16 cellular contexts compared by ENCODE assay signal in the genomic region with DNA sequence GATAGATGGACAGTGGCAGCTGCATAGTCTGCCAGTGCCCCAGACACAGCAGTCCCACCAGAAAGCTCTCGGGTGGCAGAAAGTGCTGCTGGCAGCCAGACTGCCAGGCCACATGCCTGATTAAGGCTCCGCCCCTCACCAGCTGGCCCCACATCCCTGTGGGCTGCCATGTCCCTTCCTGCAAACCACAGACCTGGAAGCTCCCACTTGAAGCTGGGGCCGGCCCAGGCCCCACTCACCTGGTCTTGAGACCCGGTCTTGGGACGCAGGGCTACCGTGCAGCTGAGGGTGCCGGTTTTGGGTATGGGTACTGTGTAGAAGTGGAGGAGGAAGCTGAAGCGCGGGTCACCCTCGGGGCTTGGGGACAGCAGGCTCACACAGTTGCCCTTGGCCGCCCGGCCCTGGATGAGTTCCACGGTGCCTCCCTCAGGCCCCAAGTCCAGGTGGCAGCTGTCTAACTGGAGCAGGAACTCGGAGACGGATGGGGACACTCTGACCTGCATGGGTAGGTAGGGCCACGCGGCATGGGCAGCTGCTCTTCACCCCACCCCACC. TPM values are rescaled to one million over a fixed set of nuclear protein-coding genes. Genes with fewer than 3 reads are reported as not detected.
A peak's percentile ranks its signal among the peaks of the same experiment; 100 is the strongest.
DNase-seq lines count a peak whose midpoint lies in the region; ATAC-seq and TF ChIP-seq lines count a peak whose summit lies in the region.
"Had no signal": no experiment of that assay in that cellular context is flagged by ENCODE, and none has a peak within 500 bp of the region (broad histone marks: within the 10 kb centered on the region; RNA-seq: fewer than 3 reads in every experiment).

No MANE protein-coding gene starts in this region.

- no peak; a peak in 1 of 4 replicates for TF ChIP-seq EP300 in SK-N-SH (IDR thresholded peaks at IDR 0.05; ENCODE audit: borderline replicate concordance in 1 of 2, low read depth in 1 of 2, low read length in 1 of 2)

- POLR2A ChIA-PET in MCF 10A (lab: Yijun Ruan, JAX) (interaction anchor here (0.5 to 1.8 kb wide), 5 partner anchors 14 to 64 kb away, joined by 3 to 7 read pairs (median 3); no protein-coding TSS in a partner anchor), SK-N-SH (lab: Yijun Ruan, JAX) (interaction anchor here (0.9 to 1.4 kb wide), 4 partner anchors 22 to 52 kb away, joined by 3 to 5 read pairs (median 4); partner anchors contain the start of genes CDK9 and ENG)

- H3K4me1 Mint-ChIP-seq in MCF 10A (ENCODE audit: insufficient read depth, unreplicated experiment): no peaks in the 10 kb centered on the region

- ATAC-seq in heart left ventricle (peak in 3 of 4 donors; percentile 1 to 8 (median 1)), lower lobe of right lung (no peak)

- no peaks in the 10 kb centered on the region for H3K4me1 ChIP-seq in mammary epithelial cell (ENCODE audit: insufficient read depth, low read length)
- peaks cover 0 to 39% of the 10 kb centered on the region in 2 experiments; a peak in 1 of 4 replicates for H3K4me1 ChIP-seq in SK-N-SH (ENCODE audit: control insufficient read depth in 1 of 2, insufficient read depth in 2 of 2, low read depth in 1 of 2, low read length in 1 of 2)
- H3K4me1 ChIP-seq in heart left ventricle: peaks cover 0 to 30% (median 5%) of the 10 kb centered on the region in 12 donors
- peaks cover 14 to 27% (median 23%) of the 10 kb centered on the region in 3 donors for H3K4me1 ChIP-seq in skeletal muscle tissue (ENCODE audit: control insufficient read depth in 3 of 3, insufficient read depth in 3 of 3, low read length in 3 of 3)
- H3K4me1 ChIP-seq in lower lobe of right lung: no peaks in the 10 kb centered on the region
- H3K4me1 ChIP-seq: transverse colon had no signal

- in situ Hi-C loops in mammary epithelial cell (cut with MboI; ENCODE audit: low sequenced_read_pairs in 2 of 2): no loop called here

- H3K9me3 ChIP-seq in mammary epithelial cell (replicated peaks; ENCODE audit: insufficient read depth, low read length): no peaks in the 10 kb centered on the region
- H3K9me3 ChIP-seq in SK-N-SH: no peaks in the 10 kb centered on the region
- H3K9me3 ChIP-seq in heart left ventricle: no peaks in the 10 kb centered on the region
- H3K9me3 ChIP-seq in skeletal muscle tissue (ENCODE audit: control insufficient read depth in 3 of 3, low read length in 3 of 3): no peaks in the 10 kb centered on the region
- H3K9me3 ChIP-seq in lower lobe of right lung: no peaks in the 10 kb centered on the region
- H3K9me3 ChIP-seq: transverse colon had no signal

- H3K9me3 Mint-ChIP-seq in MCF 10A (ENCODE audit: unreplicated experiment): no peaks in the 10 kb centered on the region
- H3K9me3 Mint-ChIP-seq: activated T-cell treated with anti-CD3 and anti-CD28 coated beads, Interleukin-2, amount 50 U/mL, for 72 hours had no signal

- no peaks in the 10 kb centered on the region for H3K27me3 Mint-ChIP-seq in MCF 10A (ENCODE audit: insufficient read depth, unreplicated experiment)

- H3K9ac ChIP-seq in mammary epithelial cell (ENCODE audit: insufficient read depth, low read length) (no peak overlapping the region), SK-N-SH (no peak overlapping the region), skeletal muscle tissue (ENCODE audit: low read depth in 1 of 3, low read length in 3 of 3) (peak overlapping the region in 1 of 3 donors; percentile 60)

- no peak overlapping the region for H2AFZ ChIP-seq in mammary epithelial cell (ENCODE audit: low read depth, low read length)
- H2AFZ ChIP-seq in SK-N-SH (ENCODE audit: low read depth): no peak overlapping the region

- H3K4me3 ChIP-seq in mammary epithelial cell (replicated peaks in 1 of 3; ENCODE audit: insufficient read depth in 1 of 3, low read depth in 2 of 3, low read length in 3 of 3): no peak overlapping the region
- no peak overlapping the region for H3K4me3 ChIP-seq in SK-N-SH (ENCODE audit: low read depth in 2 of 2, low read length in 1 of 2)
- H3K4me3 ChIP-seq in heart left ventricle: no peak overlapping the region
- peak overlapping the region in 1 of 3 donors; percentile 56 for H3K4me3 ChIP-seq in skeletal muscle tissue (ENCODE audit: low read length in 3 of 3)
- H3K4me3 ChIP-seq in lower lobe of right lung: no peak overlapping the region
- H3K4me3 ChIP-seq: transverse colon had no signal

- H3K36me3 ChIP-seq in mammary epithelial cell (ENCODE audit: insufficient read depth, low read length) (peaks cover 14% of the 10 kb centered on the region), SK-N-SH (replicated peaks in 1 of 2; ENCODE audit: control insufficient read depth in 1 of 2, insufficient read depth in 2 of 2, low read length in 1 of 2) (peaks cover 4 to 18% of the 10 kb centered on the region in 2 experiments), heart left ventricle (peaks cover 0 to 100% (median 94%) of the 10 kb centered on the region in 9 donors), skeletal muscle tissue (ENCODE audit: control insufficient read depth in 3 of 3, insufficient read depth in 3 of 3, low read length in 3 of 3) (peaks cover 40 to 61% (median 61%) of the 10 kb centered on the region in 3 donors), lower lobe of right lung (peaks cover 95% of the 10 kb centered on the region)

- H3K9me2 ChIP-seq in SK-N-SH: no peaks in the 10 kb centered on the region

- H3F3A ChIP-seq in SK-N-SH (replicated peaks; ENCODE audit: insufficient read depth): peaks cover 21% of the 10 kb centered on the region

- H3K36me3 Mint-ChIP-seq in MCF 10A (ENCODE audit: insufficient read depth, unreplicated experiment): peaks cover 58% of the 10 kb centered on the region

- H3K27ac ChIP-seq in mammary epithelial cell (ENCODE audit: insufficient read depth, low read depth, low read length) (no peak overlapping the region), SK-N-SH (ENCODE audit: low read depth in 2 of 2, low read length in 1 of 2) (peak overlapping the region in 1 of 2 experiments; percentile 87; a peak in 2 of 4 replicates), heart left ventricle (peak overlapping the region in 6 of 12 donors; percentile 3 to 44 (median 37)), skeletal muscle tissue (ENCODE audit: low read depth, low read length) (peak overlapping the region; percentile 64), lower lobe of right lung (no peak overlapping the region)
- H3K27ac ChIP-seq: transverse colon had no signal

- H3K27ac Mint-ChIP-seq in MCF 10A (ENCODE audit: low read depth, unreplicated experiment): peak overlapping the region; percentile 65
- H3K27ac Mint-ChIP-seq: activated T-cell treated with anti-CD3 and anti-CD28 coated beads, Interleukin-2, amount 50 U/mL, for 72 hours had no signal

- no peak for TF ChIP-seq RAD21 in SK-N-SH (IDR thresholded peaks at IDR 0.05; ENCODE audit: low read length)

- no peaks in the 10 kb centered on the region for H4K20me1 ChIP-seq in mammary epithelial cell (ENCODE audit: insufficient read depth, low read length)
- no peaks in the 10 kb centered on the region for H4K20me1 ChIP-seq in SK-N-SH (ENCODE audit: insufficient read depth)

- TF ChIP-seq CTCF in MCF 10A (IDR thresholded peaks at IDR 0.05; ENCODE audit: unreplicated experiment) (no peak), mammary epithelial cell (conservative IDR thresholded peaks at IDR 0.05 in 1 of 2, IDR thresholded peaks at IDR 0.05 in 1 of 2; ENCODE audit: extremely low read depth in 1 of 2, insufficient read depth in 1 of 2, low read depth in 1 of 2, low read length in 2 of 2) (no peak), SK-N-SH (IDR thresholded peaks at IDR 0.05) (no peak), heart left ventricle (IDR thresholded peaks at IDR 0.05) (no peak), lower lobe of right lung (IDR thresholded peaks at IDR 0.05) (no peak)

- H3K27me3 ChIP-seq in mammary epithelial cell (ENCODE audit: insufficient read depth, low read length) (no peaks in the 10 kb centered on the region), SK-N-SH (ENCODE audit: insufficient read depth) (no peaks in the 10 kb centered on the region), heart left ventricle (no peaks in the 10 kb centered on the region), skeletal muscle tissue (ENCODE audit: control insufficient read depth in 3 of 3, insufficient read depth in 3 of 3, low read length in 3 of 3) (no peaks in the 10 kb centered on the region), lower lobe of right lung (ENCODE audit: low read depth) (no peaks in the 10 kb centered on the region)
- H3K27me3 ChIP-seq: transverse colon had no signal

- intact Hi-C loops in MCF 10A (cut with micrococcal nuclease): no loop called here
- intact Hi-C loops in mammary epithelial cell (cut with micrococcal nuclease): no loop called here
- intact Hi-C loops in heart left ventricle (cut with DNase I): no loop called here
- intact Hi-C loops in lower lobe of right lung (cut with DNase I): no loop called here

- WGBS in mammary epithelial cell (ENCODE audit: low coverage, missing lambda C conversion rate): 88% methylated on average over 7 of the region's 17 CpGs
- WGBS in SK-N-SH (ENCODE audit: low lambda C conversion rate): 78% methylated on average over 8 of the region's 17 CpGs
- 77 to 87% (median 82%) methylated on average over 7 to 17 of the region's 17 CpGs for WGBS in heart left ventricle, 4 donors

- H3K4me3 Mint-ChIP-seq in MCF 10A (ENCODE audit: unreplicated experiment): no peak overlapping the region
- H3K4me3 Mint-ChIP-seq: activated T-cell treated with anti-CD3 and anti-CD28 coated beads, Interleukin-2, amount 50 U/mL, for 72 hours had no signal

- no peak overlapping the region for H3K4me2 ChIP-seq in mammary epithelial cell (ENCODE audit: insufficient read depth, low read depth, low read length)
- H3K4me2 ChIP-seq in SK-N-SH: no peak overlapping the region

- DNase-seq in MCF 10A (ENCODE audit: unreplicated experiment) (no peak), mammary epithelial cell (no peak), SK-N-SH (peak; percentile 85), heart left ventricle (no peak), iPS-NIHi7 (ENCODE audit: extremely low spot score) (no peak), lower lobe of right lung (no peak), amniotic stem cell (lab: John Stamatoyannopoulos, UW) (no peak)
- DNase-seq: activated T-cell treated with anti-CD3 and anti-CD28 coated beads, Interleukin-2, amount 50 U/mL, for 72 hours; DMS53; effector CD4-positive, alpha-beta T cell; midbrain; OCI-M1; stimulated activated CD4-positive, alpha-beta T cell treated with anti-CD3 and anti-CD28 coated beads, Interleukin-1b, Interleukin-23, amount 100 ng/mL, for 48 hours; transverse colon had no signal

- no peak for TF ChIP-seq POLR2A in heart left ventricle (IDR thresholded peaks at IDR 0.05)

- CTCF ChIA-PET in MCF 10A (lab: Yijun Ruan, JAX) (interaction anchor here (0.5 to 1.1 kb wide), 4 partner anchors 8 to 319 kb away, joined by 3 to 4 read pairs (median 3); no protein-coding TSS in a partner anchor), mammary epithelial cell (lab: Charles Lee; ENCODE audit: low non-redundant PET) (no interaction called here), SK-N-SH (lab: Yijun Ruan, JAX) (interaction anchor here (1.0 to 3.4 kb wide), 4 partner anchors 9 to 52 kb away, joined by 3 to 17 read pairs (median 4); partner anchors contain the start of gene CDK9)

- H3K79me2 ChIP-seq in mammary epithelial cell (ENCODE audit: insufficient read depth, low read length) (no peaks in the 10 kb centered on the region), SK-N-SH (ENCODE audit: insufficient read depth) (0 out of 2 replicates have a peak, but pooled peaks cover 3% of the 10 kb centered on the region)

- dilution Hi-C loops in mammary epithelial cell (cut with HindIII; ENCODE audit: low sequenced_read_pairs): loop anchor here (5.0 kb wide), 1 partner anchor 56 kb away; no protein-coding TSS in a partner anchor

- BruUV-seq in MCF 10A (replicated peaks; lab: Mats Ljungman, UMichigan) (no TSS peak), mammary epithelial cell (replicated peaks; lab: Mats Ljungman, UMichigan) (no TSS peak)

RNA-seq across cellular contexts. Expression of gene FPGS, which starts 15.3 kb away (rescaled TPM):
- 130 and 131 TPM in 2 replicates for total RNA-seq in MCF 10A (2022)
- total RNA-seq in mammary epithelial cell: 10 to 100 TPM; 59.5 to 85.8 TPM
- 56.0 TPM for polyA plus RNA-seq in mammary epithelial cell
- 43.0 TPM for polyA minus RNA-seq in mammary epithelial cell
- polyA plus RNA-seq in SK-N-SH (2012; rRNA removed): 82.3 and 82.7 TPM in 2 replicates
- polyA plus RNA-seq in SK-N-SH (2012; cell fraction: cytosol; rRNA removed): 32.6 and 51.9 TPM in 2 replicates
- 183 and 238 TPM in 2 replicates for polyA plus RNA-seq in SK-N-SH (2012; cell fraction: nucleus; rRNA removed)
- 10 to 100 TPM; 39.9 to 55.1 (median 41.5) TPM for total RNA-seq in heart left ventricle
- polyA plus RNA-seq in heart left ventricle: 10 to 100 TPM; 36.8 to 50.1 TPM
- 41.2 TPM for total RNA-seq in skeletal muscle tissue
- total RNA-seq in lower lobe of right lung: 55.4 TPM

RNA-seq across cellular contexts. Expression of gene CDK9, which starts 32.1 kb away (rescaled TPM):
- total RNA-seq in MCF 10A (2022) (62.1 and 84.0 TPM in 2 replicates), mammary epithelial cell (10 to 100 TPM; 63.5 to 71.6 TPM), heart left ventricle (10 to 100 TPM; 35.6 to 60.3 (median 47.8) TPM), skeletal muscle tissue (33.4 TPM), lower lobe of right lung (96.2 TPM)
- polyA plus RNA-seq in mammary epithelial cell (73.8 TPM), SK-N-SH (2012; rRNA removed) (82.7 and 108 TPM in 2 replicates), heart left ventricle (10 to 100 TPM; 26.2 to 30.4 TPM)
- polyA minus RNA-seq in mammary epithelial cell: 66.3 TPM
- 55.0 and 77.8 TPM in 2 replicates for polyA plus RNA-seq in SK-N-SH (2012; cell fraction: cytosol; rRNA removed)
- 210 and 240 TPM in 2 replicates for polyA plus RNA-seq in SK-N-SH (2012; cell fraction: nucleus; rRNA removed)

RNA-seq across cellular contexts. Expression of gene ENG, which starts 36.5 kb away (rescaled TPM):
- total RNA-seq in MCF 10A (2022): 19.2 and 22.1 TPM in 2 replicates
- total RNA-seq in mammary epithelial cell: 10 to 100 TPM in 1 of 2 donors, 1 to 10 TPM in 1; 4.0 to 32.2 TPM
- 15.1 TPM for polyA plus RNA-seq in mammary epithelial cell
- polyA minus RNA-seq in mammary epithelial cell: 29.8 TPM
- polyA plus RNA-seq in SK-N-SH (2012; rRNA removed): 8.8 and 18.8 TPM in 2 replicates
- 8.8 and 16.2 TPM in 2 replicates for polyA plus RNA-seq in SK-N-SH (2012; cell fraction: cytosol; rRNA removed)
- polyA plus RNA-seq in SK-N-SH (2012; cell fraction: nucleus; rRNA removed): 25.8 and 27.5 TPM in 2 replicates
- 100 to 1,000 TPM; 116 to 252 (median 133) TPM for total RNA-seq in heart left ventricle
- 100 to 1,000 TPM; 156 to 245 TPM for polyA plus RNA-seq in heart left ventricle
- total RNA-seq in skeletal muscle tissue: 9.4 TPM
- 323 TPM for total RNA-seq in lower lobe of right lung

RNA-seq across cellular contexts. Expression of gene SH2D3C, which starts 39.5 kb away (rescaled TPM):
- total RNA-seq in MCF 10A (2022) (not detected in 2 replicates), mammary epithelial cell (under 1 TPM; under 0.01 to 0.19 TPM), heart left ventricle (10 to 100 TPM; 13.7 to 38.9 (median 16.9) TPM), skeletal muscle tissue (15.1 TPM), lower lobe of right lung (59.4 TPM)
- polyA plus RNA-seq in mammary epithelial cell (0.08 TPM), SK-N-SH (2012; rRNA removed) (0.15 and 0.52 TPM in 2 replicates), heart left ventricle (10 to 100 TPM; 21.1 to 24.8 TPM)
- polyA minus RNA-seq in mammary epithelial cell: not detected
- 0.14 and 0.34 TPM in 2 replicates for polyA plus RNA-seq in SK-N-SH (2012; cell fraction: cytosol; rRNA removed)
- 0.30 and 0.31 TPM in 2 replicates for polyA plus RNA-seq in SK-N-SH (2012; cell fraction: nucleus; rRNA removed)
- total RNA-seq: M059J had no signal

RNA-seq across cellular contexts. Expression of gene AK1, which starts 59.5 kb away (rescaled TPM):
- total RNA-seq in MCF 10A (2022) (75.9 and 94.3 TPM in 2 replicates), mammary epithelial cell (10 to 100 TPM; 42.0 to 57.9 TPM), heart left ventricle (100 to 1,000 TPM; 415 to 810 (median 586) TPM), skeletal muscle tissue (359 TPM), lower lobe of right lung (185 TPM)
- polyA plus RNA-seq in mammary epithelial cell (65.8 TPM), SK-N-SH (2012; rRNA removed) (103 and 125 TPM in 2 replicates), heart left ventricle (1,000 to 10,000 TPM in 1 of 2 donors, 100 to 1,000 TPM in 1; 312 to 1,060 TPM)
- polyA minus RNA-seq in mammary epithelial cell: 52.1 TPM
- 65.8 and 85.2 TPM in 2 replicates for polyA plus RNA-seq in SK-N-SH (2012; cell fraction: cytosol; rRNA removed)
- polyA plus RNA-seq in SK-N-SH (2012; cell fraction: nucleus; rRNA removed): 98.3 and 147 TPM in 2 replicates

Comparison
In these comparisons a context has a peak if more than half of its experiments do, and no peak if none do; other contexts are left out.
1. ATAC-seq: peak in heart left ventricle (3 of 4); none in lower lobe of right lung (0 of 2).